ENCODE assay signal across 14 cellular contexts in genomic region chr10:72104472-72105097, GRCh38. TPM values are rescaled to one million over a fixed set of nuclear protein-coding genes. Genes with fewer than 3 reads are reported as not detected.
DNase-seq lines count a peak whose midpoint lies in the region; ATAC-seq and TF ChIP-seq lines count a peak whose summit lies in the region.
"Had no signal": no experiment of that assay in that cellular context is flagged by ENCODE, and none has a peak within 500 bp of the region (broad histone marks: within the 10 kb centered on the region; RNA-seq: fewer than 3 reads in every experiment).

No MANE protein-coding gene starts in this region.

- no peak overlapping the region for H3K4me2 ChIP-seq in mammary epithelial cell (ENCODE audit: insufficient read depth, low read depth, low read length)

- TF ChIP-seq POLR2A in breast epithelium (IDR thresholded peaks at IDR 0.05) (no peak), gastroesophageal sphincter (IDR thresholded peaks at IDR 0.05) (no peak), uterus (IDR thresholded peaks at IDR 0.05) (no peak), lower leg skin (IDR thresholded peaks at IDR 0.05) (no peak)

- DNase-seq in breast epithelium (ENCODE audit: low spot score in 2 of 2) (no peak), mammary epithelial cell (no peak), uterus (no peak), NCI-H510A (lab: John Stamatoyannopoulos, UW) (no peak), lower leg skin (ENCODE audit: low spot score in 2 of 2) (no peak), hepatic stellate cell (ENCODE audit: low spot score) (no peak)
- no peak for DNase-seq in activated naive CD8-positive, alpha-beta T cell treated with anti-CD3 and anti-CD28 coated beads, Interleukin-2, amount 10 ng/mL, durations not matched to agents 7 days and 5 days
- DNase-seq: activated gamma-delta T cell treated with Interleukin-2 at 50 U/mL for 16 hours; H9; NCI-H748 treated with DMSO at 0.1 percent for 48 hours; stimulated activated CD4-positive, alpha-beta T cell treated with anti-CD3 and anti-CD28 coated beads, Interleukin-4, amount 100 ng/mL, for 24 hours had no signal

- in situ Hi-C loops in mammary epithelial cell (cut with MboI; ENCODE audit: low sequenced_read_pairs in 2 of 2), result no loop called here

- no peaks in the 10 kb centered on the region for H4K20me1 ChIP-seq in mammary epithelial cell (ENCODE audit: insufficient read depth, low read length)

- no peaks in the 10 kb centered on the region for H3K79me2 ChIP-seq in mammary epithelial cell (ENCODE audit: insufficient read depth, low read length)

- H2AFZ ChIP-seq in mammary epithelial cell (ENCODE audit: low read depth, low read length), result no peak overlapping the region

- no TSS peak for BruUV-seq in mammary epithelial cell (replicated peaks; lab: Mats Ljungman, UMichigan)

- POLR2A ChIA-PET in activated naive CD8-positive, alpha-beta T cell treated with anti-CD3 and anti-CD28 coated beads, Interleukin-2, amount 10 ng/mL, durations not matched to agents 7 days and 5 days (lab: Charles Lee), result no interaction called here

- dilution Hi-C loops in mammary epithelial cell (cut with HindIII; ENCODE audit: low sequenced_read_pairs), result loop anchor here (5.0 kb wide), 1 partner anchor 37 kb away; no protein-coding TSS in a partner anchor

- peaks cover 42% of the 10 kb centered on the region for H3K36me3 Mint-ChIP-seq in activated naive CD8-positive, alpha-beta T cell treated with anti-CD3 and anti-CD28 coated beads, Interleukin-2, amount 10 ng/mL, durations not matched to agents 7 days and 5 days

- no peak for ATAC-seq in activated naive CD8-positive, alpha-beta T cell treated with anti-CD3 and anti-CD28 coated beads, Interleukin-2, amount 10 ng/mL, durations not matched to agents 7 days and 5 days (ENCODE audit: low read depth)
- ATAC-seq in gastroesophageal sphincter, result peak; percentile 50

- H3K27me3 Mint-ChIP-seq in activated naive CD8-positive, alpha-beta T cell treated with anti-CD3 and anti-CD28 coated beads, Interleukin-2, amount 10 ng/mL, durations not matched to agents 7 days and 5 days, result no peaks in the 10 kb centered on the region

- TF ChIP-seq EP300 in gastroesophageal sphincter (IDR thresholded peaks at IDR 0.05), result no peak

- H3K27ac ChIP-seq in breast epithelium (peak overlapping the region; percentile 53 to 76), mammary epithelial cell (ENCODE audit: insufficient read depth, low read depth, low read length) (no peak overlapping the region), gastroesophageal sphincter (peak overlapping the region in 1 of 4 donors; percentile 51), uterus (peak overlapping the region; percentile 17 to 48)
- H3K27ac ChIP-seq: cardiac muscle cell, VCaP had no signal

- H3K4me1 Mint-ChIP-seq in activated naive CD8-positive, alpha-beta T cell treated with anti-CD3 and anti-CD28 coated beads, Interleukin-2, amount 10 ng/mL, durations not matched to agents 7 days and 5 days, result peaks cover 64% of the 10 kb centered on the region

- H3K36me3 ChIP-seq in breast epithelium (no peaks in the 10 kb centered on the region), mammary epithelial cell (ENCODE audit: insufficient read depth, low read length) (no peaks in the 10 kb centered on the region), gastroesophageal sphincter (peaks cover 0 to 51% of the 10 kb centered on the region in 2 donors), uterus (no peaks in the 10 kb centered on the region)

- intact Hi-C loops in breast epithelium (cut with DNase I; ENCODE audit: low total_unique reads), result no loop called here
- intact Hi-C loops in mammary epithelial cell (cut with micrococcal nuclease), result no loop called here
- intact Hi-C loops in uterus (cut with DNase I; ENCODE audit: low total_unique reads), result no loop called here
- intact Hi-C loops in lower leg skin (cut with DNase I; ENCODE audit: low total_unique reads), result no loop called here

- H3K4me3 ChIP-seq in breast epithelium (no peak overlapping the region), mammary epithelial cell (replicated peaks in 1 of 3; ENCODE audit: insufficient read depth in 1 of 3, low read depth in 2 of 3, low read length in 3 of 3) (no peak overlapping the region), gastroesophageal sphincter (no peak overlapping the region), uterus (no peak overlapping the region), lower leg skin (ENCODE audit: low read depth, poor library complexity, severe bottlenecking) (no peak overlapping the region)
- H3K4me3 ChIP-seq: cardiac muscle cell had no signal

- CTCF ChIA-PET in mammary epithelial cell (lab: Charles Lee; ENCODE audit: low non-redundant PET), result no interaction called here

- H3K9ac ChIP-seq in mammary epithelial cell (ENCODE audit: insufficient read depth, low read length), result no peak overlapping the region

- H3K9me3 ChIP-seq in breast epithelium (no peaks in the 10 kb centered on the region), mammary epithelial cell (replicated peaks; ENCODE audit: insufficient read depth, low read length) (no peaks in the 10 kb centered on the region), gastroesophageal sphincter (no peaks in the 10 kb centered on the region), uterus (no peaks in the 10 kb centered on the region)

- no peak overlapping the region for H3K4me3 Mint-ChIP-seq in activated naive CD8-positive, alpha-beta T cell treated with anti-CD3 and anti-CD28 coated beads, Interleukin-2, amount 10 ng/mL, durations not matched to agents 7 days and 5 days
- H3K4me3 Mint-ChIP-seq: H9 had no signal

- H3K27me3 ChIP-seq in breast epithelium (no peaks in the 10 kb centered on the region), mammary epithelial cell (ENCODE audit: insufficient read depth, low read length) (no peaks in the 10 kb centered on the region), gastroesophageal sphincter (no peaks in the 10 kb centered on the region), uterus (no peaks in the 10 kb centered on the region)
- H3K27me3 ChIP-seq: cardiac muscle cell had no signal

- TF ChIP-seq CTCF in breast epithelium (IDR thresholded peaks at IDR 0.05) (no peak), mammary epithelial cell (conservative IDR thresholded peaks at IDR 0.05 in 1 of 2, IDR thresholded peaks at IDR 0.05 in 1 of 2; ENCODE audit: extremely low read depth in 1 of 2, insufficient read depth in 1 of 2, low read depth in 1 of 2, low read length in 2 of 2) (no peak), gastroesophageal sphincter (IDR thresholded peaks at IDR 0.05) (no peak), uterus (IDR thresholded peaks at IDR 0.05) (no peak), lower leg skin (IDR thresholded peaks at IDR 0.05) (no peak)

- H3K9me3 Mint-ChIP-seq in activated naive CD8-positive, alpha-beta T cell treated with anti-CD3 and anti-CD28 coated beads, Interleukin-2, amount 10 ng/mL, durations not matched to agents 7 days and 5 days, result no peaks in the 10 kb centered on the region
- H3K9me3 Mint-ChIP-seq: H9 had no signal

- WGBS in mammary epithelial cell (ENCODE audit: low coverage, missing lambda C conversion rate), result 52% methylated on average over 8 of the region's 8 CpGs
- WGBS in gastroesophageal sphincter (ENCODE audit: low coverage in 1 of 2), 2 donors, result 59 to 72% methylated on average over 8 of the region's 8 CpGs
- 30 to 32% methylated on average over 8 of the region's 8 CpGs for WGBS in lower leg skin, 2 donors

- H3K27ac Mint-ChIP-seq in activated naive CD8-positive, alpha-beta T cell treated with anti-CD3 and anti-CD28 coated beads, Interleukin-2, amount 10 ng/mL, durations not matched to agents 7 days and 5 days, result peak overlapping the region; percentile 54

- no peaks in the 10 kb centered on the region for H3K4me1 ChIP-seq in breast epithelium
- H3K4me1 ChIP-seq in mammary epithelial cell (ENCODE audit: insufficient read depth, low read length), result peaks cover 22% of the 10 kb centered on the region
- H3K4me1 ChIP-seq in gastroesophageal sphincter, result peaks cover 0 to 9% (median 0%) of the 10 kb centered on the region in 3 donors
- no peaks in the 10 kb centered on the region for H3K4me1 ChIP-seq in uterus

RNA-seq across cellular contexts. Expression of gene SPOCK2, which starts 16.2 kb away (rescaled TPM):
- 1 to 10 TPM; 3.9 to 4.5 (median 4.1) TPM for total RNA-seq in breast epithelium
- 10 to 100 TPM in 1 of 2 donors, under 1 TPM in 1; 0.49 to 20.2 TPM for total RNA-seq in mammary epithelial cell
- polyA plus RNA-seq in mammary epithelial cell, result 0.10 TPM
- 0.62 TPM for polyA minus RNA-seq in mammary epithelial cell
- total RNA-seq in activated naive CD8-positive, alpha-beta T cell treated with anti-CD3 and anti-CD28 coated beads, Interleukin-2, amount 10 ng/mL, durations not matched to agents 7 days and 5 days, result 100 to 1,000 TPM; 370 to 371 TPM
- 1 to 10 TPM; 6.2 to 9.2 (median 7.9) TPM for total RNA-seq in gastroesophageal sphincter
- total RNA-seq in uterus, result 10 to 100 TPM in 1 of 4 donors, 1 to 10 TPM in 3; 1.8 to 18.7 (median 4.5) TPM
- total RNA-seq in lower leg skin, result 1 to 10 TPM in 3 of 4 donors, under 1 TPM in 1; 0.65 to 3.9 (median 3.5) TPM

Comparison
In these comparisons a context has a peak if more than half of its experiments do, and no peak if none do; other contexts are left out.
1. RNA of gene SPOCK2, which starts 16.2 kb away (total RNA-seq): 370 to 371 TPM in activated naive CD8-positive, alpha-beta T cell treated with anti-CD3 and anti-CD28 coated beads, Interleukin-2, amount 10 ng/mL, durations not matched to agents 7 days and 5 days; 0.49 to 20.2 TPM in mammary epithelial cell, 6.2 to 9.2 TPM in gastroesophageal sphincter, 1.8 to 18.7 TPM in uterus, 3.9 to 4.5 TPM in breast epithelium and 0.65 to 3.9 TPM in lower leg skin; every median in the first group is over 10 times any median in the second.